Comparison of ENCODE assay signal across 1 cellular context in genomic region chr12:132538336-132539015, GRCh38.
TF ChIP-seq lines count a peak whose summit lies in the region.

No MANE protein-coding gene starts in this region.

TF ChIP-seq in HepG2, 621 proteins besides CTCF, POLR2A, EP300 and RAD21:
- TF ChIP-seq ZNF564 (CRISPR knock-in tag; IDR thresholded peaks at IDR 0.05): no peak
- TF ChIP-seq ARID4A (CRISPR knock-in tag; IDR thresholded peaks at IDR 0.05; ENCODE audit: borderline replicate concordance): no peak
- peak; percentile 98 for TF ChIP-seq MAFF (IDR thresholded peaks at IDR 0.05; ENCODE audit: low read depth, low read length)
- 0 out of 2 replicates have a peak, but pooled peaks have one; percentile 15 for TF ChIP-seq HNRNPL (IDR thresholded peaks at IDR 0.05; ENCODE audit: low read depth, low read length)
- TF ChIP-seq MAFK (conservative IDR thresholded peaks at IDR 0.05 in 1 of 2, IDR thresholded peaks at IDR 0.05 in 1 of 2; ENCODE audit: low read length in 2 of 2): peak; percentile 96 to 99
TF ChIP-seq in HepG2: peak in this region for 3.
